ENCODE assay signal across 20 cellular contexts in the genomic region with DNA sequence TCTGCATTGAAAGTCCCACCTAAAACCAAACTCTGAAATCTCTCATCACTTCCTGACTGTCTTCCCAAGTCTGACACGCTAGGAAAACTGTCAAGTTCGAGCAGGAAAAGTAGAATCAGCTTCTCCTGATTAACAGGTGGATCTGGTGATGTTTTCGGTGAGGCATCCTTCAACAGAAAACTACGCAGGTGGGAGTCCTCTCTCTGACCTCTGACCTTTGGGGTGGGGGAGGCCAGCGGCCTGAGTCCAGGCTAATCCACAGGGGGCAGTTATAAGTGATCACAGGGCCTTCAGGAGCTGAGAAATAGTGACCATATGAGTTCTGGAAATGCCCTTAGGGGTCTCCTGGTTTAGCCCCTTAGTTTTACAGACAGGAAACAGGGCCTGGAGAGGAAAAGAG. TPM values are rescaled to one million over a fixed set of nuclear protein-coding genes. Genes with fewer than 3 reads are reported as not detected.
DNase-seq lines count a peak whose midpoint lies in the region; ATAC-seq and TF ChIP-seq lines count a peak whose summit lies in the region.
"Had no signal": no experiment of that assay in that cellular context is flagged by ENCODE, and none has a peak within 500 bp of the region (broad histone marks: within the 10 kb centered on the region; RNA-seq: fewer than 3 reads in every experiment).

No MANE protein-coding gene starts in this region.

- 53 to 83% methylated on average over 1 to 4 of the region's 5 CpGs for WGBS in gastroesophageal sphincter (ENCODE audit: low coverage in 1 of 2), 2 donors
- 59 to 73% (median 61%) methylated on average over 5 of the region's 5 CpGs for WGBS in psoas muscle, 3 donors

- intact Hi-C loops in left ventricle myocardium inferior (cut with micrococcal nuclease) (no loop called here), left cardiac atrium (cut with DNase I) (no loop called here), psoas muscle (cut with DNase I) (no loop called here), upper lobe of right lung (cut with DNase I) (no loop called here)

- H3K27ac ChIP-seq in left ventricle myocardium inferior (replicated peaks): peak overlapping the region; percentile 92
- peak overlapping the region in 3 of 4 donors; percentile 60 to 76 (median 67) for H3K27ac ChIP-seq in gastroesophageal sphincter
- peak overlapping the region; percentile 87 for H3K27ac ChIP-seq in psoas muscle
- peak overlapping the region; percentile 74 for H3K27ac ChIP-seq in upper lobe of right lung
- H3K27ac ChIP-seq: C4-2B, SJCRH30 had no signal

- no peaks in the 10 kb centered on the region for H3K27me3 ChIP-seq in left ventricle myocardium inferior (ENCODE audit: low read depth)
- H3K27me3 ChIP-seq in gastroesophageal sphincter: no peaks in the 10 kb centered on the region
- H3K27me3 ChIP-seq in psoas muscle (ENCODE audit: insufficient read depth in 3 of 3, low read length in 2 of 3): no peaks in the 10 kb centered on the region
- no peaks in the 10 kb centered on the region for H3K27me3 ChIP-seq in upper lobe of right lung
- H3K27me3 ChIP-seq: SJCRH30 had no signal

- H3K36me3 ChIP-seq in left ventricle myocardium inferior (peaks cover 5% of the 10 kb centered on the region), gastroesophageal sphincter (peaks cover 0 to 18% of the 10 kb centered on the region in 2 donors), psoas muscle (ENCODE audit: insufficient read depth in 1 of 2, low read depth in 1 of 2) (peaks cover 0 to 11% of the 10 kb centered on the region in 2 donors), upper lobe of right lung (no peaks in the 10 kb centered on the region)
- H3K36me3 ChIP-seq: SJCRH30 had no signal

- H3K4me1 ChIP-seq in left ventricle myocardium inferior: peaks cover 25% of the 10 kb centered on the region
- H3K4me1 ChIP-seq in gastroesophageal sphincter: peaks cover 0 to 23% (median 8%) of the 10 kb centered on the region in 3 donors
- peaks cover 20% of the 10 kb centered on the region for H3K4me1 ChIP-seq in psoas muscle
- H3K4me1 ChIP-seq in upper lobe of right lung: peaks cover 19% of the 10 kb centered on the region
- H3K4me1 ChIP-seq: SJCRH30 had no signal

- no peak overlapping the region for H3K4me3 ChIP-seq in left ventricle myocardium inferior
- no peak overlapping the region for H3K4me3 ChIP-seq in gastroesophageal sphincter
- H3K4me3 ChIP-seq in psoas muscle: no peak overlapping the region
- no peak overlapping the region for H3K4me3 ChIP-seq in upper lobe of right lung
- H3K4me3 ChIP-seq: SJCRH30 had no signal

- TF ChIP-seq CTCF in left ventricle myocardium inferior (IDR thresholded peaks at IDR 0.05; ENCODE audit: borderline replicate concordance) (no peak), gastroesophageal sphincter (IDR thresholded peaks at IDR 0.05) (no peak), psoas muscle (IDR thresholded peaks at IDR 0.05) (no peak), upper lobe of right lung (IDR thresholded peaks at IDR 0.05) (no peak)

- no peak for DNase-seq in left ventricle myocardium inferior
- DNase-seq in left cardiac atrium: no peak
- DNase-seq in psoas muscle: no peak
- DNase-seq in upper lobe of right lung: no peak
- DNase-seq in iPS-NIHi7 (ENCODE audit: extremely low spot score): no peak
- no peak for DNase-seq in DMS53 (lab: John Stamatoyannopoulos, UW)
- DNase-seq: activated B cell treated with CpG ODN at 0.5 μM for 24 hours; activated CD4-positive, alpha-beta memory T cell treated with anti-CD3 and anti-CD28 coated beads, Interleukin-2, amount 10 ng/mL, durations not matched to agents 7 days and 5 days; activated naive CD4-positive, alpha-beta T cell treated with Interleukin-2 at 50 U/mL for 16 hours; endodermal cell; NCI-H1105 treated with DMSO at 0.1 percent for 48 hours; NCI-H526 treated with DMSO at 0.1 percent for 48 hours; SJCRH30; stimulated activated naive CD4-positive, alpha-beta T cell had no signal

- no peak for TF ChIP-seq POLR2A in gastroesophageal sphincter (IDR thresholded peaks at IDR 0.05)

- no peak for ATAC-seq in left cardiac atrium
- ATAC-seq in gastroesophageal sphincter: no peak
- ATAC-seq in psoas muscle: no peak
- no peak for ATAC-seq in upper lobe of right lung
- ATAC-seq in GM21786 (IDR thresholded peaks at IDR 0.05; ENCODE audit: unreplicated experiment): no peak

- no peak for TF ChIP-seq EP300 in gastroesophageal sphincter (IDR thresholded peaks at IDR 0.05)

- H3K9me3 ChIP-seq in left ventricle myocardium inferior (replicated peaks) (no peaks in the 10 kb centered on the region), gastroesophageal sphincter (no peaks in the 10 kb centered on the region), psoas muscle (no peaks in the 10 kb centered on the region), upper lobe of right lung (no peaks in the 10 kb centered on the region)
- H3K9me3 ChIP-seq: SJCRH30 had no signal

RNA-seq across cellular contexts. Expression of a gene that starts 13.4 kb away (rescaled TPM):
- not detected for total RNA-seq in left ventricle myocardium inferior
- total RNA-seq in left cardiac atrium: under 1 TPM; 0.05 to 0.12 TPM
- total RNA-seq in gastroesophageal sphincter: under 1 TPM in 3 of 4 donors, not detected in 1; under 0.01 to 0.04 (median under 0.01) TPM
- total RNA-seq in psoas muscle: not detected
- under 1 TPM in 2 of 3 donors, not detected in 1; under 0.01 to 0.01 TPM for polyA plus RNA-seq in psoas muscle
- 1.1 TPM for total RNA-seq in upper lobe of right lung
- total RNA-seq: activated B cell treated with CpG ODN at 0.5 μM for 24 hours; activated CD4-positive, alpha-beta memory T cell treated with anti-CD3 and anti-CD28 coated beads, Interleukin-2, amount 10 ng/mL, durations not matched to agents 7 days and 5 days; H9; SJCRH30; T-helper 2 cell treated with Interferon-gamma antibody and Interleukin-4, amounts not matched to agents 100 ng/mL and 5 ng/mL, for 36 hours had no signal
- polyA plus RNA-seq: keratinocyte had no signal
